ENCODE assay signal across 15 cellular contexts in the genomic region with DNA sequence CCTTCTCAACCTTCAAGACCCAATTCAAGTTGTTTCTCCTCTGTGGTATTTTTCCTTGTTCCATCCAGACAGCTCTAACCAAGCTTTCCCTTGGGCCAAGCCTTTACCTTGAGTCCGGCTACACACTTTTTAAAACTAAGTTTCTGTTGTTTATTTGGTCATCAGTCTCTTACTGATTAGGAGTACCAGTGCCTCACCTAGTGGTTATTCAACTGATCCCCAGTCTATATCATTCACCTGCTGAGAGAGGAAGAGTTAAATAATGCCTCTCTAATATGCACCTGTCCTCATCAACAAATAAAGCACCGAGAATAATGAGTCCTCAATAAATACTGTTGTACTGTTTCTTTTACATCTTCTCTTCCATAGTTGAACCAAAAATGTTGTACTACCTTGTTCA.
A peak's percentile ranks its signal among the peaks of the same experiment; 100 is the strongest.
DNase-seq lines count a peak whose midpoint lies in the region; ATAC-seq, FAIRE-seq and TF ChIP-seq lines count a peak whose summit lies in the region.
"Had no signal": no experiment of that assay in that cellular context is flagged by ENCODE, and none has a peak within 500 bp of the region (broad histone marks: within the 10 kb centered on the region; RNA-seq: fewer than 3 reads in every experiment).

No MANE protein-coding gene starts in this region.

- TF ChIP-seq RAD21 in GM12878 (IDR thresholded peaks at IDR 0.05; ENCODE audit: insufficient read depth, low read depth, low read length) = 0 out of 2 replicates have a peak, but pooled peaks have one; percentile 7

- WGBS in GM12878 (ENCODE audit: insufficient coverage, insufficient replicate concordance, low lambda C conversion rate, missing lambda C conversion rate) = 0% methylated on average over 2 of the region's 2 CpGs

- H3K9me3 Mint-ChIP-seq in neural progenitor cell = no peaks in the 10 kb centered on the region
- no peaks in the 10 kb centered on the region for H3K9me3 Mint-ChIP-seq in stimulated activated naive B cell treated with anti-CD40 and anti-IgM and Interleukin-4, amounts not matched to agents 10 μg/mL and 1 μg/mL and 100 μg/mL, for 72 hours
- H3K9me3 Mint-ChIP-seq: naive B cell had no signal

- TF ChIP-seq CTCF in GM12878 (IDR thresholded peaks at IDR 0.05 in 2 of 3, conservative IDR thresholded peaks at IDR 0.05 in 1 of 3; ENCODE audit: control insufficient read depth in 2 of 3, extremely low read depth in 1 of 3, insufficient read depth in 1 of 3, low read depth in 3 of 3, low read length in 3 of 3) (peak in 1 of 3 experiments; percentile 28; a peak in 2 of 6 replicates), neural progenitor cell (IDR thresholded peaks at IDR 0.05) (peak; percentile 47)

- CTCF ChIA-PET in GM12878 (lab: Yijun Ruan, JAX) = interaction anchor here (3.2 kb wide), 1 partner anchor 8 kb away, joined by 17 read pairs; no protein-coding TSS in a partner anchor

- H3K4me3 ChIP-seq in GM12878 (no peak overlapping the region), neural progenitor cell (no peak overlapping the region)

- no peak for FAIRE-seq in GM12878 (lab: Jason Lieb, UNC)

- no peak for TF ChIP-seq EP300 in GM12878 (IDR thresholded peaks at IDR 0.05; ENCODE audit: borderline replicate concordance in 1 of 2, control insufficient read depth in 1 of 2, low read depth in 2 of 2, low read length in 2 of 2)

- H3K4me2 ChIP-seq in GM12878 (ENCODE audit: control insufficient read depth, insufficient read depth) = no peak overlapping the region
- H3K4me2 ChIP-seq in neural progenitor cell = no peak overlapping the region

- no peaks in the 10 kb centered on the region for H3K79me2 ChIP-seq in GM12878 (ENCODE audit: control insufficient read depth, insufficient read depth, low read length)
- H3K79me2 ChIP-seq in neural progenitor cell (ENCODE audit: low read depth) = no peaks in the 10 kb centered on the region

- H3K9ac ChIP-seq in GM12878 (ENCODE audit: control insufficient read depth, insufficient read depth, low read length) = no peak overlapping the region
- no peak overlapping the region for H3K9ac ChIP-seq in neural progenitor cell

- H3K36me3 ChIP-seq in GM12878 (ENCODE audit: control insufficient read depth in 2 of 2, insufficient read depth in 2 of 2, low read length in 1 of 2) = no peaks in the 10 kb centered on the region
- H3K36me3 ChIP-seq in neural progenitor cell = no peaks in the 10 kb centered on the region

- RAD21 ChIA-PET in GM12878 (lab: Charles Lee; ENCODE audit: unreplicated experiment) = no interaction called here

- ATAC-seq in GM12878 (no peak; the same call in 2 of the 3 replicates), GM21423 (IDR thresholded peaks at IDR 0.05; ENCODE audit: unreplicated experiment) (no peak)
- no peak for ATAC-seq in stimulated activated naive B cell treated with anti-CD40 and anti-IgM and Interleukin-4, amounts not matched to agents 10 μg/mL and 1 μg/mL and 100 μg/mL, for 72 hours (replicated peaks)

- no peaks in the 10 kb centered on the region for H3F3A ChIP-seq in neural progenitor cell (ENCODE audit: low read depth)

- BruUV-seq in GM12878 (replicated peaks; lab: Mats Ljungman, UMichigan) = no TSS peak

- H3K4me3 Mint-ChIP-seq in neural progenitor cell = no peak overlapping the region
- H3K4me3 Mint-ChIP-seq in stimulated activated naive B cell treated with anti-CD40 and anti-IgM and Interleukin-4, amounts not matched to agents 10 μg/mL and 1 μg/mL and 100 μg/mL, for 72 hours = no peak overlapping the region
- H3K4me3 Mint-ChIP-seq: naive B cell had no signal

- SMC1A ChIA-PET in GM12878 (lab: Charles Lee; ENCODE audit: uncharacterized antibody, unreplicated experiment) = interaction anchor here (0.6 to 3.2 kb wide), 2 partner anchors 9 to 60 kb away, joined by 3 to 17 read pairs; no protein-coding TSS in a partner anchor

- no peaks in the 10 kb centered on the region for H3K36me3 Mint-ChIP-seq in neural progenitor cell
- H3K36me3 Mint-ChIP-seq in stimulated activated naive B cell treated with anti-CD40 and anti-IgM and Interleukin-4, amounts not matched to agents 10 μg/mL and 1 μg/mL and 100 μg/mL, for 72 hours = no peaks in the 10 kb centered on the region
- H3K36me3 Mint-ChIP-seq: naive B cell had no signal

- in situ Hi-C loops in GM12878 (cut with MboI) = no loop called here

- H3K27me3 ChIP-seq in GM12878 (replicated peaks in 1 of 2; ENCODE audit: control insufficient read depth in 2 of 2, insufficient read depth in 2 of 2, low read length in 1 of 2) (no peaks in the 10 kb centered on the region), neural progenitor cell (no peaks in the 10 kb centered on the region)

- DNase-seq in NCI-H2029 (lab: John Stamatoyannopoulos, UW) (peak; percentile 16), NCI-H2029 treated with DMSO at 0.1 percent for 48 hours (lab: John Stamatoyannopoulos, UW) (no peak), NCI-H146 (lab: John Stamatoyannopoulos, UW) (peak; percentile 45), GM12878 (ENCODE audit: low read depth, low spot score) (no peak), neural progenitor cell (ENCODE audit: low spot score) (no peak)
- no peak for DNase-seq in stimulated activated naive B cell treated with anti-CD40 and anti-IgM and Interleukin-4, amounts not matched to agents 10 μg/mL and 1 μg/mL and 100 μg/mL, for 72 hours
- DNase-seq in activated CD4-positive, alpha-beta T cell treated with anti-CD3 and anti-CD28 coated beads for 4 hours = no peak
- DNase-seq: activated T-cell treated with anti-CD3 and anti-CD28 coated beads for 4 hours; anterior cingulate cortex; erythroblast; GF-D8; GOT3; naive B cell; stimulated activated CD4-positive, alpha-beta T cell treated with anti-CD3 and anti-CD28 coated beads, Interleukin-12 subunit alpha, Interleukin-12 subunit beta, amount 100 ng/mL, for 4 hours had no signal

- no peaks in the 10 kb centered on the region for H3K4me1 Mint-ChIP-seq in neural progenitor cell
- H3K4me1 Mint-ChIP-seq in stimulated activated naive B cell treated with anti-CD40 and anti-IgM and Interleukin-4, amounts not matched to agents 10 μg/mL and 1 μg/mL and 100 μg/mL, for 72 hours = no peaks in the 10 kb centered on the region
- H3K4me1 Mint-ChIP-seq: naive B cell had no signal

- H3K9me3 ChIP-seq in GM12878 (replicated peaks; ENCODE audit: control insufficient read depth, insufficient read depth, low read length) (no peaks in the 10 kb centered on the region), neural progenitor cell (ENCODE audit: low read depth) (no peaks in the 10 kb centered on the region)

- no peak for TF ChIP-seq POLR2A in GM12878 (IDR thresholded peaks at IDR 0.05; ENCODE audit: low read depth, low read length)

- H3K4me1 ChIP-seq in GM12878 (ENCODE audit: control insufficient read depth, insufficient read depth, low read length) (no peaks in the 10 kb centered on the region), neural progenitor cell (no peaks in the 10 kb centered on the region)

- intact Hi-C loops in GM12878 (cut with micrococcal nuclease; ENCODE audit: unreplicated experiment) = loop anchor here (5.0 kb wide), 3 partner anchors 914 to 1329 kb away; no protein-coding TSS in a partner anchor

- H3K27ac ChIP-seq in GM12878 (ENCODE audit: control insufficient read depth, insufficient read depth) (no peak overlapping the region), neural progenitor cell (no peak overlapping the region)

- POLR2A ChIA-PET in GM12878 (lab: Charles Lee) = no interaction called here

- no peak overlapping the region for H2AFZ ChIP-seq in GM12878 (ENCODE audit: control insufficient read depth, low read depth, low read length)
- H2AFZ ChIP-seq in neural progenitor cell (replicated peaks) = no peak overlapping the region

- H4K20me1 ChIP-seq in GM12878 (ENCODE audit: control insufficient read depth, insufficient read depth) = no peaks in the 10 kb centered on the region
- H4K20me1 ChIP-seq in neural progenitor cell (ENCODE audit: low read depth) = no peaks in the 10 kb centered on the region

- H3K27ac Mint-ChIP-seq in neural progenitor cell = no peak overlapping the region
- no peak overlapping the region for H3K27ac Mint-ChIP-seq in stimulated activated naive B cell treated with anti-CD40 and anti-IgM and Interleukin-4, amounts not matched to agents 10 μg/mL and 1 μg/mL and 100 μg/mL, for 72 hours

- no peaks in the 10 kb centered on the region for H3K27me3 Mint-ChIP-seq in neural progenitor cell (ENCODE audit: insufficient read depth, low read depth)
- H3K27me3 Mint-ChIP-seq in stimulated activated naive B cell treated with anti-CD40 and anti-IgM and Interleukin-4, amounts not matched to agents 10 μg/mL and 1 μg/mL and 100 μg/mL, for 72 hours = peaks cover 3 to 7% of the 10 kb centered on the region in 2 donors

TF ChIP-seq in GM12878, 131 proteins besides CTCF, POLR2A, EP300 and RAD21:
- TF ChIP-seq ZNF622 (IDR thresholded peaks at IDR 0.05) (no peak), ZNF217 (IDR thresholded peaks at IDR 0.05) (no peak), PAX8 (IDR thresholded peaks at IDR 0.05) (no peak), RCOR1 (conservative IDR thresholded peaks at IDR 0.05; ENCODE audit: low read depth, low read length) (no peak), PAX5 (IDR thresholded peaks at IDR 0.05; ENCODE audit: borderline replicate concordance, low read depth, low read length) (no peak), SREBF1 (IDR thresholded peaks at IDR 0.05; ENCODE audit: low read length) (no peak)

Comparison
In these comparisons a context has a peak if more than half of its experiments do, and no peak if none do; other contexts are left out.
1. DNase-seq: peak in NCI-H2029 (single experiment) and NCI-H146 (single experiment); none in NCI-H2029 treated with DMSO at 0.1 percent for 48 hours (single experiment), GM12878 (single experiment), neural progenitor cell (single experiment), stimulated activated naive B cell treated with anti-CD40 and anti-IgM and Interleukin-4, amounts not matched to agents 10 μg/mL and 1 μg/mL and 100 μg/mL, for 72 hours (single experiment) and activated CD4-positive, alpha-beta T cell treated with anti-CD3 and anti-CD28 coated beads for 4 hours (0 of 2).